In the genomic region with DNA sequence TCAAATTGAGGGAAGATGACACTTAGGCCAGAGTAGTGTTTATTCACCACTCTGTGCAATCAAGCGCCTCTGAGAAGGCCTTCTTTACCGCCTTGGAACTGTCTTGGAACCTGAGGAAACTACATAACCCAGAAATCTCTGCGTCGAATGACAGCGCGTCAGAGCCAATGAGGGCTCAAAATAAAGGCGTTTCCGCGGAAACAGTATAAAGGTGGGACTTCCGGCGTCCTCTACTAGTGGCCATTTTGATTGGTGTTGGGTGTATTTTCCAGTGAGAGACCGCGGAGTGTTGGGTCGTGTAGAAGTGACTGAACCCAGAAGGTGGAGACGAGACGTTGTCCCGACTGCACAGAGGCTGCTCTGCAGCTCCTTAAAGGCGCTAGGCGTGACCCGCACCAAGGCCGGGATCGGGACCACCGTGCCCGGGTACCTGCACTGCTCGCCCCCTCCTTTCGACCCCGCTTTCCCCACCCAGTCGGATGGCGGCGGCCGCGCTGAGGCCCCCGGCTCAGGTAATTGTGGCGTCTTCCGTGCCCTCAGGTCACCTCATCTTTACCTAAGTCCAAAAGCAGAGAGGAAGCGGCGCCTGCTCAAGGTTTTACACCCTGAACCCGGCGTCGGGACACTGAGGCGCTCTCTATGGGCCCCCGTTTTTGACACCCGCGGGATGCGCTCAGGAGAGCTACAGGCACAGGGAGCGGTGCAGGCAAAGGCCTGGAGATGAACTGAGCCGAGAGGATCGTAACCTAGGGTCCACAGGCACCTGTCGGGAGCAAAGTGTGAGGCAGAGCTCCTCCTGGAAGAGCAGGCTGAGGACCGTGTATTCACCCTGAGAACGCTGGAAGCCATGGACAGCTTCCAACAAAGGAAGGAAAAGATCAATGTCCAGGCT, we compare ENCODE assay signal across 1 cellular context.
TF ChIP-seq lines count a peak whose summit lies in the region.

A gene (plus strand): TSS at position 236 of the 892 bp plus-strand sequence. CDS start 244 bp downstream, at position 480.

TF ChIP-seq in HepG2, 621 proteins besides CTCF, POLR2A, EP300 and RAD21 (continued from another document and continues in another):
- TF ChIP-seq, protein P1, sequence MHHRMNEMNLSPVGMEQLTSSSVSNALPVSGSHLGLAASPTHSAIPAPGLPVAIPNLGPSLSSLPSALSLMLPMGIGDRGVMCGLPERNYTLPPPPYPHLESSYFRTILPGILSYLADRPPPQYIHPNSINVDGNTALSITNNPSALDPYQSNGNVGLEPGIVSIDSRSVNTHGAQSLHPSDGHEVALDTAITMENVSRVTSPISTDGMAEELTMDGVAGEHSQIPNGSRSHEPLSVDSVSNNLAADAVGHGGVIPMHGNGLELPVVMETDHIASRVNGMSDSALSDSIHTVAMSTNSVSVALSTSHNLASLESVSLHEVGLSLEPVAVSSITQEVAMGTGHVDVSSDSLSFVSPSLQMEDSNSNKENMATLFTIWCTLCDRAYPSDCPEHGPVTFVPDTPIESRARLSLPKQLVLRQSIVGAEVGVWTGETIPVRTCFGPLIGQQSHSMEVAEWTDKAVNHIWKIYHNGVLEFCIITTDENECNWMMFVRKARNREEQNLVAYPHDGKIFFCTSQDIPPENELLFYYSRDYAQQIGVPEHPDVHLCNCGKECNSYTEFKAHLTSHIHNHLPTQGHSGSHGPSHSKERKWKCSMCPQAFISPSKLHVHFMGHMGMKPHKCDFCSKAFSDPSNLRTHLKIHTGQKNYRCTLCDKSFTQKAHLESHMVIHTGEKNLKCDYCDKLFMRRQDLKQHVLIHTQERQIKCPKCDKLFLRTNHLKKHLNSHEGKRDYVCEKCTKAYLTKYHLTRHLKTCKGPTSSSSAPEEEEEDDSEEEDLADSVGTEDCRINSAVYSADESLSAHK (CRISPR knock-in tag; IDR thresholded peaks at IDR 0.05; ENCODE audit: borderline replicate concordance) = no peak
- TF ChIP-seq POGZ (CRISPR knock-in tag; IDR thresholded peaks at IDR 0.05) (peak; percentile 8; the same call in 1 of the 2 replicates), ZNF225 (CRISPR knock-in tag; IDR thresholded peaks at IDR 0.05) (peak; percentile 62; the same call in 1 of the 2 replicates), ZBTB38 (CRISPR knock-in tag; IDR thresholded peaks at IDR 0.05) (peak; percentile 42; the same call in 1 of the 2 replicates), ATF1 (CRISPR knock-in tag; IDR thresholded peaks at IDR 0.05) (peak; percentile 82), NCOA1 (CRISPR knock-in tag; IDR thresholded peaks at IDR 0.05) (0 out of 2 replicates have a peak, but pooled peaks have one; percentile 62), RNF2 (conservative IDR thresholded peaks at IDR 0.05; ENCODE audit: low read depth) (no peak), SP2 (CRISPR knock-in tag; IDR thresholded peaks at IDR 0.05) (peak; percentile 94), ETV5 (CRISPR knock-in tag; IDR thresholded peaks at IDR 0.05; ENCODE audit: borderline replicate concordance) (no peak), FOXA3 (CRISPR knock-in tag; IDR thresholded peaks at IDR 0.05) (peak; percentile 30; the same call in 1 of the 2 replicates), THAP11 (CRISPR knock-in tag; IDR thresholded peaks at IDR 0.05) (peak; percentile 98), NPAS2 (CRISPR knock-in tag; IDR thresholded peaks at IDR 0.05; ENCODE audit: borderline replicate concordance) (0 out of 2 replicates have a peak, but pooled peaks have one; percentile 37), NFRKB (IDR thresholded peaks at IDR 0.05) (peak; percentile 66), ZNF317 (CRISPR knock-in tag; IDR thresholded peaks at IDR 0.05) (peak; percentile 31; the same call in 1 of the 2 replicates), TAF1 (CRISPR knock-in tag; IDR thresholded peaks at IDR 0.05) (peak; percentile 71; the same call in 1 of the 2 replicates), NR3C1 (CRISPR knock-in tag; IDR thresholded peaks at IDR 0.05) (no peak), ZNF124 (CRISPR knock-in tag; IDR thresholded peaks at IDR 0.05) (no peak; the same call in 1 of the 2 replicates), EED (CRISPR knock-in tag; IDR thresholded peaks at IDR 0.05) (0 out of 2 replicates have a peak, but pooled peaks have one; percentile 66), REL (CRISPR knock-in tag; conservative IDR thresholded peaks at IDR 0.05) (no peak), KLF11 (CRISPR knock-in tag; IDR thresholded peaks at IDR 0.05) (peak; percentile 66; the same call in 1 of the 2 replicates), ZMYM4 (CRISPR knock-in tag; IDR thresholded peaks at IDR 0.05) (peak; percentile 47; the same call in 1 of the 2 replicates), HOXA9 (CRISPR knock-in tag; IDR thresholded peaks at IDR 0.05; ENCODE audit: borderline replicate concordance) (no peak)
- TF ChIP-seq, protein P2, sequence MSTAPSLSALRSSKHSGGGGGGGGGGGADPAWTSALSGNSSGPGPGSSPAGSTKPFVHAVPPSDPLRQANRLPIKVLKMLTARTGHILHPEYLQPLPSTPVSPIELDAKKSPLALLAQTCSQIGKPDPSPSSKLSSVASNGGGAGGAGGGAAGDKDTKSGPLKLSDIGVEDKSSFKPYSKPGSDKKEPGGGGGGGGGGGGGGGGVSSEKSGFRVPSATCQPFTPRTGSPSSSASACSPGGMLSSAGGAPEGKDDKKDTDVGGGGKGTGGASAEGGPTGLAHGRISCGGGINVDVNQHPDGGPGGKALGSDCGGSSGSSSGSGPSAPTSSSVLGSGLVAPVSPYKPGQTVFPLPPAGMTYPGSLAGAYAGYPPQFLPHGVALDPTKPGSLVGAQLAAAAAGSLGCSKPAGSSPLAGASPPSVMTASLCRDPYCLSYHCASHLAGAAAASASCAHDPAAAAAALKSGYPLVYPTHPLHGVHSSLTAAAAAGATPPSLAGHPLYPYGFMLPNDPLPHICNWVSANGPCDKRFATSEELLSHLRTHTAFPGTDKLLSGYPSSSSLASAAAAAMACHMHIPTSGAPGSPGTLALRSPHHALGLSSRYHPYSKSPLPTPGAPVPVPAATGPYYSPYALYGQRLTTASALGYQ (CRISPR knock-in tag; IDR thresholded peaks at IDR 0.05) = 0 out of 2 replicates have a peak, but pooled peaks have one; percentile 30
- TF ChIP-seq, protein P3, sequence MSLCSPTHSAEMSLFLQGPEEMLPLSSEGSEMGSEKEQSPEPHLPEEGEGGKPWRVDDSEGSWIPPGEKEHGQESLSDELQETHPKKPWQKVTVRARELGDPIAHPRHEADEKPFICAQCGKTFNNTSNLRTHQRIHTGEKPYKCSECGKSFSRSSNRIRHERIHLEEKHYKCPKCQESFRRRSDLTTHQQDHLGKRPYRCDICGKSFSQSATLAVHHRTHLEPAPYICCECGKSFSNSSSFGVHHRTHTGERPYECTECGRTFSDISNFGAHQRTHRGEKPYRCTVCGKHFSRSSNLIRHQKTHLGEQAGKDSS (CRISPR knock-in tag; IDR thresholded peaks at IDR 0.05; ENCODE audit: borderline replicate concordance, low read depth) = no peak
- TF ChIP-seq, protein P4, sequence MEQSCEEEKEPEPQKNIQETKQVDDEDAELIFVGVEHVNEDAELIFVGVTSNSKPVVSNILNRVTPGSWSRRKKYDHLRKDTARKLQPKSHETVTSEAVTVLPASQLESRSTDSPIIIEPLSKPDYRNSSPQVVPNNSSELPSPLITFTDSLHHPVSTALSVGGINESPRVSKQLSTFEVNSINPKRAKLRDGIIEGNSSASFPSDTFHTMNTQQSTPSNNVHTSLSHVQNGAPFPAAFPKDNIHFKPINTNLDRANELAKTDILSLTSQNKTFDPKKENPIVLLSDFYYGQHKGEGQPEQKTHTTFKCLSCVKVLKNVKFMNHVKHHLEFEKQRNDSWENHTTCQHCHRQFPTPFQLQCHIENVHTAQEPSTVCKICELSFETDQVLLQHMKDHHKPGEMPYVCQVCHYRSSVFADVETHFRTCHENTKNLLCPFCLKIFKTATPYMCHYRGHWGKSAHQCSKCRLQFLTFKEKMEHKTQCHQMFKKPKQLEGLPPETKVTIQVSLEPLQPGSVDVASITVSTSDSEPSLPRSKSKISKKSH (CRISPR knock-in tag; IDR thresholded peaks at IDR 0.05; ENCODE audit: borderline replicate concordance) = peak; percentile 50; the same call in 1 of the 2 replicates
- TF ChIP-seq, protein P5, sequence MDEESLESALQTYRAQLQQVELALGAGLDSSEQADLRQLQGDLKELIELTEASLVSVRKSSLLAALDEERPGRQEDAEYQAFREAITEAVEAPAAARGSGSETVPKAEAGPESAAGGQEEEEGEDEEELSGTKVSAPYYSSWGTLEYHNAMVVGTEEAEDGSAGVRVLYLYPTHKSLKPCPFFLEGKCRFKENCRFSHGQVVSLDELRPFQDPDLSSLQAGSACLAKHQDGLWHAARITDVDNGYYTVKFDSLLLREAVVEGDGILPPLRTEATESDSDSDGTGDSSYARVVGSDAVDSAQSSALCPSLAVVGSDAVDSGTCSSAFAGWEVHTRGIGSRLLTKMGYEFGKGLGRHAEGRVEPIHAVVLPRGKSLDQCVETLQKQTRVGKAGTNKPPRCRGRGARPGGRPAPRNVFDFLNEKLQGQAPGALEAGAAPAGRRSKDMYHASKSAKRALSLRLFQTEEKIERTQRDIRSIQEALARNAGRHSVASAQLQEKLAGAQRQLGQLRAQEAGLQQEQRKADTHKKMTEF (CRISPR knock-in tag; IDR thresholded peaks at IDR 0.05) = peak; percentile 67; the same call in 1 of the 2 replicates
- TF ChIP-seq, protein P6, sequence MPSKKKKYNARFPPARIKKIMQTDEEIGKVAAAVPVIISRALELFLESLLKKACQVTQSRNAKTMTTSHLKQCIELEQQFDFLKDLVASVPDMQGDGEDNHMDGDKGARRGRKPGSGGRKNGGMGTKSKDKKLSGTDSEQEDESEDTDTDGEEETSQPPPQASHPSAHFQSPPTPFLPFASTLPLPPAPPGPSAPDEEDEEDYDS (CRISPR knock-in tag; IDR thresholded peaks at IDR 0.05) = peak; percentile 50; the same call in 1 of the 2 replicates
- TF ChIP-seq, protein P7, sequence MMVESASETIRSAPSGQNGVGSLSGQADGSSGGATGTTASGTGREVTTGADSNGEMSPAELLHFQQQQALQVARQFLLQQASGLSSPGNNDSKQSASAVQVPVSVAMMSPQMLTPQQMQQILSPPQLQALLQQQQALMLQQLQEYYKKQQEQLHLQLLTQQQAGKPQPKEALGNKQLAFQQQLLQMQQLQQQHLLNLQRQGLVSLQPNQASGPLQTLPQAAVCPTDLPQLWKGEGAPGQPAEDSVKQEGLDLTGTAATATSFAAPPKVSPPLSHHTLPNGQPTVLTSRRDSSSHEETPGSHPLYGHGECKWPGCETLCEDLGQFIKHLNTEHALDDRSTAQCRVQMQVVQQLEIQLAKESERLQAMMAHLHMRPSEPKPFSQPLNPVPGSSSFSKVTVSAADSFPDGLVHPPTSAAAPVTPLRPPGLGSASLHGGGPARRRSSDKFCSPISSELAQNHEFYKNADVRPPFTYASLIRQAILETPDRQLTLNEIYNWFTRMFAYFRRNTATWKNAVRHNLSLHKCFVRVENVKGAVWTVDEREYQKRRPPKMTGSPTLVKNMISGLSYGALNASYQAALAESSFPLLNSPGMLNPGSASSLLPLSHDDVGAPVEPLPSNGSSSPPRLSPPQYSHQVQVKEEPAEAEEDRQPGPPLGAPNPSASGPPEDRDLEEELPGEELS (CRISPR knock-in tag; IDR thresholded peaks at IDR 0.05) = peak; percentile 27; the same call in 1 of the 2 replicates
- TF ChIP-seq, protein P8, sequence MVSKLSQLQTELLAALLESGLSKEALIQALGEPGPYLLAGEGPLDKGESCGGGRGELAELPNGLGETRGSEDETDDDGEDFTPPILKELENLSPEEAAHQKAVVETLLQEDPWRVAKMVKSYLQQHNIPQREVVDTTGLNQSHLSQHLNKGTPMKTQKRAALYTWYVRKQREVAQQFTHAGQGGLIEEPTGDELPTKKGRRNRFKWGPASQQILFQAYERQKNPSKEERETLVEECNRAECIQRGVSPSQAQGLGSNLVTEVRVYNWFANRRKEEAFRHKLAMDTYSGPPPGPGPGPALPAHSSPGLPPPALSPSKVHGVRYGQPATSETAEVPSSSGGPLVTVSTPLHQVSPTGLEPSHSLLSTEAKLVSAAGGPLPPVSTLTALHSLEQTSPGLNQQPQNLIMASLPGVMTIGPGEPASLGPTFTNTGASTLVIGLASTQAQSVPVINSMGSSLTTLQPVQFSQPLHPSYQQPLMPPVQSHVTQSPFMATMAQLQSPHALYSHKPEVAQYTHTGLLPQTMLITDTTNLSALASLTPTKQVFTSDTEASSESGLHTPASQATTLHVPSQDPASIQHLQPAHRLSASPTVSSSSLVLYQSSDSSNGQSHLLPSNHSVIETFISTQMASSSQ (IDR thresholded peaks at IDR 0.05; ENCODE audit: low read depth) = no peak
- TF ChIP-seq, protein P8 (CRISPR knock-in tag; IDR thresholded peaks at IDR 0.05; ENCODE audit: borderline replicate concordance) = no peak
- TF ChIP-seq, protein P9, sequence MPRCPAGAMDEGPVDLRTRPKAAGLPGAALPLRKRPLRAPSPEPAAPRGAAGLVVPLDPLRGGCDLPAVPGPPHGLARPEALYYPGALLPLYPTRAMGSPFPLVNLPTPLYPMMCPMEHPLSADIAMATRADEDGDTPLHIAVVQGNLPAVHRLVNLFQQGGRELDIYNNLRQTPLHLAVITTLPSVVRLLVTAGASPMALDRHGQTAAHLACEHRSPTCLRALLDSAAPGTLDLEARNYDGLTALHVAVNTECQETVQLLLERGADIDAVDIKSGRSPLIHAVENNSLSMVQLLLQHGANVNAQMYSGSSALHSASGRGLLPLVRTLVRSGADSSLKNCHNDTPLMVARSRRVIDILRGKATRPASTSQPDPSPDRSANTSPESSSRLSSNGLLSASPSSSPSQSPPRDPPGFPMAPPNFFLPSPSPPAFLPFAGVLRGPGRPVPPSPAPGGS (CRISPR knock-in tag; IDR thresholded peaks at IDR 0.05) = 0 out of 2 replicates have a peak, but pooled peaks have one; percentile 47
- TF ChIP-seq, protein P10, sequence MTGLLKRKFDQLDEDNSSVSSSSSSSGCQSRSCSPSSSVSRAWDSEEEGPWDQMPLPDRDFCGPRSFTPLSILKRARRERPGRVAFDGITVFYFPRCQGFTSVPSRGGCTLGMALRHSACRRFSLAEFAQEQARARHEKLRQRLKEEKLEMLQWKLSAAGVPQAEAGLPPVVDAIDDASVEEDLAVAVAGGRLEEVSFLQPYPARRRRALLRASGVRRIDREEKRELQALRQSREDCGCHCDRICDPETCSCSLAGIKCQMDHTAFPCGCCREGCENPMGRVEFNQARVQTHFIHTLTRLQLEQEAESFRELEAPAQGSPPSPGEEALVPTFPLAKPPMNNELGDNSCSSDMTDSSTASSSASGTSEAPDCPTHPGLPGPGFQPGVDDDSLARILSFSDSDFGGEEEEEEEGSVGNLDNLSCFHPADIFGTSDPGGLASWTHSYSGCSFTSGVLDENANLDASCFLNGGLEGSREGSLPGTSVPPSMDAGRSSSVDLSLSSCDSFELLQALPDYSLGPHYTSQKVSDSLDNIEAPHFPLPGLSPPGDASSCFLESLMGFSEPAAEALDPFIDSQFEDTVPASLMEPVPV (CRISPR knock-in tag; IDR thresholded peaks at IDR 0.05) = 0 out of 2 replicates have a peak, but pooled peaks have one; percentile 67
